Comparison of ENCODE assay signal across 8 cellular contexts in genomic region chr2:177261115-177261779, GRCh38. TPM values are rescaled to one million over a fixed set of nuclear protein-coding genes. Genes with fewer than 3 reads are reported as not detected.
A peak's percentile ranks its signal among the peaks of the same experiment; 100 is the strongest.
DNase-seq lines count a peak whose midpoint lies in the region; ATAC-seq and TF ChIP-seq lines count a peak whose summit lies in the region.
"Had no signal": no experiment of that assay in that cellular context is flagged by ENCODE, and none has a peak within 500 bp of the region (broad histone marks: within the 10 kb centered on the region; RNA-seq: fewer than 3 reads in every experiment).

No MANE protein-coding gene starts in this region.

- peak overlapping the region; percentile 86 for H3K4me3 Mint-ChIP-seq in activated CD8-positive, alpha-beta T cell treated with anti-CD3 and anti-CD28 coated beads, Interleukin-2, amount 10 ng/mL, durations not matched to agents 7 days and 5 days
- peak overlapping the region; percentile 97 for H3K4me3 Mint-ChIP-seq in stimulated activated memory B cell treated with anti-CD40 and anti-IgM and Interleukin-4, amounts not matched to agents 10 μg/mL and 1 μg/mL and 100 μg/mL, for 72 hours

- H3K27ac Mint-ChIP-seq in activated CD8-positive, alpha-beta T cell treated with anti-CD3 and anti-CD28 coated beads, Interleukin-2, amount 10 ng/mL, durations not matched to agents 7 days and 5 days: peak overlapping the region; percentile 57
- H3K27ac Mint-ChIP-seq in stimulated activated memory B cell treated with anti-CD40 and anti-IgM and Interleukin-4, amounts not matched to agents 10 μg/mL and 1 μg/mL and 100 μg/mL, for 72 hours: peak overlapping the region; percentile 100

- DNase-seq in HL-60 (ENCODE audit: low read depth in 1 of 2, low spot score in 1 of 2) (no peak), mucosa of descending colon (no peak), NCI-H1436 (lab: John Stamatoyannopoulos, UW) (no peak)
- no peak for DNase-seq in activated CD8-positive, alpha-beta T cell treated with anti-CD3 and anti-CD28 coated beads, Interleukin-2, amount 10 ng/mL, durations not matched to agents 7 days and 5 days
- DNase-seq: NCI-H2029 had no signal

- peaks cover 5% of the 10 kb centered on the region for H3K9me3 Mint-ChIP-seq in activated CD8-positive, alpha-beta T cell treated with anti-CD3 and anti-CD28 coated beads, Interleukin-2, amount 10 ng/mL, durations not matched to agents 7 days and 5 days (ENCODE audit: insufficient read depth)
- H3K9me3 Mint-ChIP-seq in stimulated activated memory B cell treated with anti-CD40 and anti-IgM and Interleukin-4, amounts not matched to agents 10 μg/mL and 1 μg/mL and 100 μg/mL, for 72 hours: peaks cover 3% of the 10 kb centered on the region

- peak overlapping the region; percentile 99 for H3K27ac ChIP-seq in HL-60 (replicated peaks)

- H3K27me3 Mint-ChIP-seq in activated CD8-positive, alpha-beta T cell treated with anti-CD3 and anti-CD28 coated beads, Interleukin-2, amount 10 ng/mL, durations not matched to agents 7 days and 5 days (ENCODE audit: low read depth): no peaks in the 10 kb centered on the region
- H3K27me3 Mint-ChIP-seq in stimulated activated memory B cell treated with anti-CD40 and anti-IgM and Interleukin-4, amounts not matched to agents 10 μg/mL and 1 μg/mL and 100 μg/mL, for 72 hours: no peaks in the 10 kb centered on the region

- peaks cover 59% of the 10 kb centered on the region for H3K4me1 Mint-ChIP-seq in activated CD8-positive, alpha-beta T cell treated with anti-CD3 and anti-CD28 coated beads, Interleukin-2, amount 10 ng/mL, durations not matched to agents 7 days and 5 days (ENCODE audit: low read depth)
- H3K4me1 Mint-ChIP-seq in stimulated activated memory B cell treated with anti-CD40 and anti-IgM and Interleukin-4, amounts not matched to agents 10 μg/mL and 1 μg/mL and 100 μg/mL, for 72 hours: peaks cover 60% of the 10 kb centered on the region

- H3K4me1 ChIP-seq in mucosa of descending colon (ENCODE audit: low read depth): peaks cover 46% of the 10 kb centered on the region

- peaks cover 59% of the 10 kb centered on the region for H3K36me3 Mint-ChIP-seq in activated CD8-positive, alpha-beta T cell treated with anti-CD3 and anti-CD28 coated beads, Interleukin-2, amount 10 ng/mL, durations not matched to agents 7 days and 5 days (ENCODE audit: low read depth)
- H3K36me3 Mint-ChIP-seq in stimulated activated memory B cell treated with anti-CD40 and anti-IgM and Interleukin-4, amounts not matched to agents 10 μg/mL and 1 μg/mL and 100 μg/mL, for 72 hours: peaks cover 19% of the 10 kb centered on the region

- H3K27me3 ChIP-seq in HL-60 (ENCODE audit: insufficient read depth, poor library complexity, severe bottlenecking): no peaks in the 10 kb centered on the region

- H3K9me3 ChIP-seq in iPS-18c (ENCODE audit: control insufficient read depth, insufficient read depth, low read length) (no peaks in the 10 kb centered on the region), mucosa of descending colon (no peaks in the 10 kb centered on the region)

- H3K4me3 ChIP-seq in HL-60 (replicated peaks; ENCODE audit: insufficient read depth, low read length) (peak overlapping the region; percentile 63), iPS-18c (ENCODE audit: insufficient read depth, low read depth, low read length) (peak overlapping the region; percentile 15; the same call in 1 of the 2 replicates), mucosa of descending colon (no peak overlapping the region)

- intact Hi-C loops in mucosa of descending colon (cut with DNase I, micrococcal nuclease): loop anchor here (5.0 to 10.0 kb wide), 2 partner anchors 46 to 94 kb away; partner anchors contain the start of gene HNRNPA3 (in 1 of the 2)

- no peaks in the 10 kb centered on the region for H3K36me3 ChIP-seq in mucosa of descending colon (ENCODE audit: low read depth)

- CTCF ChIA-PET in activated CD8-positive, alpha-beta T cell treated with anti-CD3 and anti-CD28 coated beads, Interleukin-2, amount 10 ng/mL, durations not matched to agents 7 days and 5 days (lab: Charles Lee): interaction anchor here (1.2 to 7.7 kb wide), 6 partner anchors 11 to 131 kb away, joined by 3 to 105 read pairs (median 4); partner anchors contain the start of gene AGPS

- ATAC-seq in activated CD8-positive, alpha-beta T cell treated with anti-CD3 and anti-CD28 coated beads, Interleukin-2, amount 10 ng/mL, durations not matched to agents 7 days and 5 days: no peak
- no peak for ATAC-seq in stimulated activated memory B cell treated with anti-CD40 and anti-IgM and Interleukin-4, amounts not matched to agents 10 μg/mL and 1 μg/mL and 100 μg/mL, for 72 hours
- ATAC-seq in GM21390 (IDR thresholded peaks at IDR 0.05; ENCODE audit: unreplicated experiment): no peak
- no peak for ATAC-seq in mucosa of descending colon

- POLR2A ChIA-PET in activated CD8-positive, alpha-beta T cell treated with anti-CD3 and anti-CD28 coated beads, Interleukin-2, amount 10 ng/mL, durations not matched to agents 7 days and 5 days (lab: Charles Lee): interaction anchor here (2.6 kb wide), 1 partner anchor 38 kb away, joined by 8 read pairs; no protein-coding TSS in a partner anchor

- TF ChIP-seq CTCF in HL-60 (IDR thresholded peaks at IDR 0.05; ENCODE audit: insufficient read depth, low read length) (no peak), mucosa of descending colon (IDR thresholded peaks at IDR 0.05) (no peak)

RNA-seq across cellular contexts. Expression of gene NFE2L2, which starts 3.3 kb away (rescaled TPM):
- total RNA-seq in activated CD8-positive, alpha-beta T cell treated with anti-CD3 and anti-CD28 coated beads, Interleukin-2, amount 10 ng/mL, durations not matched to agents 7 days and 5 days: 10 to 100 TPM; 61.3 to 64.3 TPM
- total RNA-seq in mucosa of descending colon: 100 to 1,000 TPM in 1 of 3 donors, 10 to 100 TPM in 2; 84.3 to 105 (median 99.1) TPM

RNA-seq across cellular contexts. Expression of gene HNRNPA3, which starts 48.7 kb away (rescaled TPM):
- 100 to 1,000 TPM; 329 to 350 TPM for total RNA-seq in activated CD8-positive, alpha-beta T cell treated with anti-CD3 and anti-CD28 coated beads, Interleukin-2, amount 10 ng/mL, durations not matched to agents 7 days and 5 days
- total RNA-seq in mucosa of descending colon: 100 to 1,000 TPM; 133 to 169 (median 151) TPM
